16 cellular contexts compared by ENCODE assay signal in genomic region chr9:86275962-86276361, GRCh38. TPM values are rescaled to one million over a fixed set of nuclear protein-coding genes. Genes with fewer than 3 reads are reported as not detected.
DNase-seq lines count a peak whose midpoint lies in the region; ATAC-seq and TF ChIP-seq lines count a peak whose summit lies in the region.
"Had no signal": no experiment of that assay in that cellular context is flagged by ENCODE, and none has a peak within 500 bp of the region (broad histone marks: within the 10 kb centered on the region; RNA-seq: fewer than 3 reads in every experiment).

No MANE protein-coding gene starts in this region.

- peak; percentile 6 for TF ChIP-seq CTCF in MCF 10A (IDR thresholded peaks at IDR 0.05; ENCODE audit: unreplicated experiment)
- peak in 1 of 2 donors; percentile 28 for TF ChIP-seq CTCF in mammary epithelial cell (conservative IDR thresholded peaks at IDR 0.05 in 1 of 2, IDR thresholded peaks at IDR 0.05 in 1 of 2; ENCODE audit: extremely low read depth in 1 of 2, insufficient read depth in 1 of 2, low read depth in 1 of 2, low read length in 2 of 2)
- peak; percentile 2 for TF ChIP-seq CTCF in NB4 (IDR thresholded peaks at IDR 0.05; ENCODE audit: low read depth, low read length)
- peak in 49 of 56 donors; percentile 10 to 58 (median 39) for TF ChIP-seq CTCF in dorsolateral prefrontal cortex (IDR thresholded peaks at IDR 0.05 in 54 of 56, conservative IDR thresholded peaks at IDR 0.05 in 2 of 56; ENCODE audit: low read depth in 1 of 56, partially characterized antibody in 56 of 56)
- peak; percentile 43 for TF ChIP-seq CTCF in osteocyte (IDR thresholded peaks at IDR 0.05)

- peaks cover 5% of the 10 kb centered on the region for H3K4me1 ChIP-seq in mammary epithelial cell (ENCODE audit: insufficient read depth, low read length)

- H3K27ac Mint-ChIP-seq in MCF 10A (ENCODE audit: low read depth, unreplicated experiment) (no peak overlapping the region), osteocyte (ENCODE audit: unreplicated experiment) (no peak overlapping the region)
- no peak overlapping the region for H3K27ac Mint-ChIP-seq in activated naive CD4-positive, alpha-beta T cell treated with anti-CD3 and anti-CD28 coated beads, Interleukin-2, amount 10 ng/mL, durations not matched to agents 7 days and 5 days

- H3K4me3 ChIP-seq in mammary epithelial cell (replicated peaks in 1 of 3; ENCODE audit: insufficient read depth in 1 of 3, low read depth in 2 of 3, low read length in 3 of 3) (no peak overlapping the region), NB4 (ENCODE audit: low read depth, low read length) (no peak overlapping the region), dorsolateral prefrontal cortex (no peak overlapping the region)
- H3K4me3 ChIP-seq: mucosa of descending colon, sigmoid colon, tibial nerve had no signal

- TF ChIP-seq POLR2A in NB4 (IDR thresholded peaks at IDR 0.05; ENCODE audit: extremely low read depth, insufficient read length) = no peak

- dilution Hi-C loops in mammary epithelial cell (cut with HindIII; ENCODE audit: low sequenced_read_pairs) = no loop called here

- in situ Hi-C loops in mammary epithelial cell (cut with MboI; ENCODE audit: low sequenced_read_pairs in 2 of 2) = no loop called here

- DNase-seq in MCF 10A (ENCODE audit: unreplicated experiment) (peak; percentile 7), mammary epithelial cell (no peak), NB4 (ENCODE audit: low read depth) (peak; percentile 8), dorsolateral prefrontal cortex (no peak), osteocyte (ENCODE audit: extremely low spot score, unreplicated experiment) (no peak), left lobe of liver (ENCODE audit: low spot score) (no peak)
- no peak for DNase-seq in activated naive CD4-positive, alpha-beta T cell treated with anti-CD3 and anti-CD28 coated beads, Interleukin-2, amount 10 ng/mL, durations not matched to agents 7 days and 5 days
- DNase-seq: activated CD4-positive, alpha-beta T cell treated with anti-CD3 and anti-CD28 coated beads, Interleukin-2, amount 50 U/mL, for 4 hours; activated naive CD4-positive, alpha-beta T cell treated with Interleukin-2 at 50 U/mL for 16 hours; mucosa of descending colon; NCI-H510A treated with DMSO at 0.1 percent for 48 hours; sigmoid colon had no signal

- WGBS in mammary epithelial cell (ENCODE audit: low coverage, missing lambda C conversion rate) = 87% methylated on average over 3 of the region's 3 CpGs

- BruUV-seq in MCF 10A (replicated peaks; lab: Mats Ljungman, UMichigan) (no TSS peak), mammary epithelial cell (replicated peaks; lab: Mats Ljungman, UMichigan) (no TSS peak)

- H3K9me3 Mint-ChIP-seq in MCF 10A (ENCODE audit: unreplicated experiment) (no peaks in the 10 kb centered on the region), osteocyte (ENCODE audit: unreplicated experiment) (no peaks in the 10 kb centered on the region)
- H3K9me3 Mint-ChIP-seq in activated naive CD4-positive, alpha-beta T cell treated with anti-CD3 and anti-CD28 coated beads, Interleukin-2, amount 10 ng/mL, durations not matched to agents 7 days and 5 days = no peaks in the 10 kb centered on the region

- POLR2A ChIA-PET in MCF 10A (lab: Yijun Ruan, JAX) = interaction anchor here (0.7 to 1.0 kb wide), 2 partner anchors 19 to 131 kb away, joined by 3 read pairs; no protein-coding TSS in a partner anchor

- no peak overlapping the region for H3K4me2 ChIP-seq in mammary epithelial cell (ENCODE audit: insufficient read depth, low read depth, low read length)

- H3K4me1 Mint-ChIP-seq in MCF 10A (ENCODE audit: insufficient read depth, unreplicated experiment) = peaks cover 20% of the 10 kb centered on the region
- H3K4me1 Mint-ChIP-seq in osteocyte (ENCODE audit: unreplicated experiment) = peaks cover 31% of the 10 kb centered on the region
- H3K4me1 Mint-ChIP-seq in activated naive CD4-positive, alpha-beta T cell treated with anti-CD3 and anti-CD28 coated beads, Interleukin-2, amount 10 ng/mL, durations not matched to agents 7 days and 5 days = peaks cover 15% of the 10 kb centered on the region

- no peak overlapping the region for H3K4me3 Mint-ChIP-seq in MCF 10A (ENCODE audit: unreplicated experiment)
- H3K4me3 Mint-ChIP-seq in osteocyte (ENCODE audit: unreplicated experiment) = no peak overlapping the region
- no peak overlapping the region for H3K4me3 Mint-ChIP-seq in activated naive CD4-positive, alpha-beta T cell treated with anti-CD3 and anti-CD28 coated beads, Interleukin-2, amount 10 ng/mL, durations not matched to agents 7 days and 5 days

- H3K36me3 ChIP-seq in mammary epithelial cell (ENCODE audit: insufficient read depth, low read length) = peaks cover 7% of the 10 kb centered on the region

- ATAC-seq in left lobe of liver (no peak), GM21825 (IDR thresholded peaks at IDR 0.05; ENCODE audit: unreplicated experiment) (no peak)
- ATAC-seq: mucosa of descending colon had no signal

- intact Hi-C loops in MCF 10A (cut with micrococcal nuclease) = no loop called here
- intact Hi-C loops in mammary epithelial cell (cut with micrococcal nuclease) = no loop called here
- intact Hi-C loops in dorsolateral prefrontal cortex (cut with DNase I) = no loop called here

- H4K20me1 ChIP-seq in mammary epithelial cell (ENCODE audit: insufficient read depth, low read length) = no peaks in the 10 kb centered on the region

- H3K9me3 ChIP-seq in mammary epithelial cell (replicated peaks; ENCODE audit: insufficient read depth, low read length) = no peaks in the 10 kb centered on the region
- H3K9me3 ChIP-seq: mucosa of descending colon, sigmoid colon, tibial nerve had no signal

- no peak overlapping the region for H3K9ac ChIP-seq in mammary epithelial cell (ENCODE audit: insufficient read depth, low read length)

- peaks cover 36% of the 10 kb centered on the region for H3K36me3 Mint-ChIP-seq in MCF 10A (ENCODE audit: insufficient read depth, unreplicated experiment)
- peaks cover 28% of the 10 kb centered on the region for H3K36me3 Mint-ChIP-seq in osteocyte (ENCODE audit: unreplicated experiment)
- H3K36me3 Mint-ChIP-seq in activated naive CD4-positive, alpha-beta T cell treated with anti-CD3 and anti-CD28 coated beads, Interleukin-2, amount 10 ng/mL, durations not matched to agents 7 days and 5 days = peaks cover 32% of the 10 kb centered on the region

- no peak overlapping the region for H2AFZ ChIP-seq in mammary epithelial cell (ENCODE audit: low read depth, low read length)

- H3K27me3 Mint-ChIP-seq in MCF 10A (ENCODE audit: insufficient read depth, unreplicated experiment) (no peaks in the 10 kb centered on the region), osteocyte (ENCODE audit: unreplicated experiment) (no peaks in the 10 kb centered on the region)
- H3K27me3 Mint-ChIP-seq in activated naive CD4-positive, alpha-beta T cell treated with anti-CD3 and anti-CD28 coated beads, Interleukin-2, amount 10 ng/mL, durations not matched to agents 7 days and 5 days = no peaks in the 10 kb centered on the region

- H3K27me3 ChIP-seq in mammary epithelial cell (ENCODE audit: insufficient read depth, low read length) (no peaks in the 10 kb centered on the region), dorsolateral prefrontal cortex (no peaks in the 10 kb centered on the region)
- H3K27me3 ChIP-seq: sigmoid colon, tibial nerve had no signal

- H3K79me2 ChIP-seq in mammary epithelial cell (ENCODE audit: insufficient read depth, low read length) = peaks cover 66% of the 10 kb centered on the region

- H3K27ac ChIP-seq in mammary epithelial cell (ENCODE audit: insufficient read depth, low read depth, low read length) = no peak overlapping the region
- peak overlapping the region in 1 of 59 donors; percentile 13 for H3K27ac ChIP-seq in dorsolateral prefrontal cortex
- H3K27ac ChIP-seq: sigmoid colon had no signal

- CTCF ChIA-PET in MCF 10A (lab: Yijun Ruan, JAX) = interaction anchor here (0.5 to 2.4 kb wide), 5 partner anchors 19 to 386 kb away, joined by 3 to 7 read pairs (median 3); no protein-coding TSS in a partner anchor
- CTCF ChIA-PET in mammary epithelial cell (lab: Charles Lee; ENCODE audit: low non-redundant PET) = no interaction called here
- CTCF ChIA-PET in activated naive CD4-positive, alpha-beta T cell treated with anti-CD3 and anti-CD28 coated beads, Interleukin-2, amount 10 ng/mL, durations not matched to agents 7 days and 5 days (lab: Charles Lee) = interaction anchor here (0.7 to 2.1 kb wide), 3 partner anchors 10 to 50 kb away, joined by 3 to 6 read pairs (median 3); no protein-coding TSS in a partner anchor

RNA-seq across cellular contexts. Expression of gene ISCA1, which starts 6.4 kb away (rescaled TPM):
- total RNA-seq in MCF 10A (2022) = 24.7 and 31.1 TPM in 2 replicates
- 10 to 100 TPM; 20.8 to 32.0 TPM for total RNA-seq in mammary epithelial cell
- polyA plus RNA-seq in mammary epithelial cell = 17.5 TPM
- polyA minus RNA-seq in mammary epithelial cell = 7.5 TPM
- 10 to 100 TPM; 41.6 to 97.5 (median 70.2) TPM for total RNA-seq in dorsolateral prefrontal cortex
- 32.9 and 33.9 TPM in 2 replicates for total RNA-seq in osteocyte
- 16.7 TPM for total RNA-seq in left lobe of liver

RNA-seq across cellular contexts. Expression of gene C9orf153, which starts 16.5 kb away (rescaled TPM):
- 0.19 TPM in 1 of 2 replicates, not detected in the other for total RNA-seq in MCF 10A (2022)
- total RNA-seq in mammary epithelial cell = under 1 TPM in 1 of 2 donors, not detected in 1; 0.33 TPM
- not detected for polyA plus RNA-seq in mammary epithelial cell
- polyA minus RNA-seq in mammary epithelial cell = not detected
- 1 to 10 TPM in 79 of 120 experiments, under 1 TPM in 38, not detected in 3; 0.27 to 6.2 (median 1.3) TPM for total RNA-seq in dorsolateral prefrontal cortex
- total RNA-seq in osteocyte = 0.40 TPM in 1 of 2 replicates, not detected in the other
- 0.15 TPM for total RNA-seq in left lobe of liver
- total RNA-seq: LHCN-M2 had no signal
- polyA plus RNA-seq: BJ had no signal

Comparison
In these comparisons a context has a peak if more than half of its experiments do, and no peak if none do; other contexts are left out.
1. DNase-seq: peak in MCF 10A (single experiment) and NB4 (single experiment); none in mammary epithelial cell (single experiment), dorsolateral prefrontal cortex (0 of 10), osteocyte (single experiment), left lobe of liver (single experiment) and activated naive CD4-positive, alpha-beta T cell treated with anti-CD3 and anti-CD28 coated beads, Interleukin-2, amount 10 ng/mL, durations not matched to agents 7 days and 5 days (single experiment).